In genomic region chr14:22524105-22524783, GRCh38 we compare ENCODE assay signal across 18 cellular contexts.
DNase-seq lines count a peak whose midpoint lies in the region; ATAC-seq lines count a peak whose summit lies in the region.
"Had no signal": no experiment of that assay in that cellular context is flagged by ENCODE, and none has a peak within 500 bp of the region (broad histone marks: within the 10 kb centered on the region; RNA-seq: fewer than 3 reads in every experiment).

No MANE protein-coding gene starts in this region.

- H3K36me3 ChIP-seq in KOPT-K1 (ENCODE audit: insufficient read depth, low read length), result no peaks in the 10 kb centered on the region
- H3K36me3 ChIP-seq: esophagus muscularis mucosa, neutrophil, tibial artery, WERI-Rb-1 had no signal

- peak overlapping the region; percentile 85 for H3K4me3 Mint-ChIP-seq in activated CD4-positive, alpha-beta T cell treated with anti-CD3 and anti-CD28 coated beads, Interleukin-2, amount 10 ng/mL, durations not matched to agents 7 days and 5 days
- H3K4me3 Mint-ChIP-seq in activated naive CD8-positive, alpha-beta T cell treated with anti-CD3 and anti-CD28 coated beads, Interleukin-2, amount 10 ng/mL, durations not matched to agents 7 days and 5 days, result peak overlapping the region; percentile 99
- H3K4me3 Mint-ChIP-seq in stimulated activated effector memory CD8-positive, alpha-beta T cell treated with anti-CD3 and anti-CD28 coated beads, Interleukin-12 subunit alpha, Interleukin-12 subunit beta, amount 100 ng/mL, for 72 hours, result peak overlapping the region; percentile 78

- H3K27ac ChIP-seq in KOPT-K1 (ENCODE audit: low read depth, low read length, poor library complexity, severe bottlenecking), result peak overlapping the region; percentile 56
- H3K27ac ChIP-seq: A549, body of pancreas, esophagus muscularis mucosa, neutrophil, tibial artery, WERI-Rb-1 had no signal

- peak; percentile 1 for ATAC-seq in activated naive CD8-positive, alpha-beta T cell treated with anti-CD3 and anti-CD28 coated beads, Interleukin-2, amount 10 ng/mL, durations not matched to agents 7 days and 5 days (ENCODE audit: low read depth)
- ATAC-seq in stimulated activated effector memory CD8-positive, alpha-beta T cell treated with anti-CD3 and anti-CD28 coated beads, Interleukin-12 subunit alpha, Interleukin-12 subunit beta, amount 100 ng/mL, for 72 hours, result no peak
- ATAC-seq: A549, body of pancreas, right cardiac atrium had no signal

- POLR2A ChIA-PET in activated CD4-positive, alpha-beta T cell treated with anti-CD3 and anti-CD28 coated beads, Interleukin-2, amount 10 ng/mL, durations not matched to agents 7 days and 5 days (lab: Charles Lee), result interaction anchor here (0.5 to 1.4 kb wide), 5 partner anchors 9 to 57 kb away, joined by 3 to 8 read pairs (median 4); no protein-coding TSS in a partner anchor
- POLR2A ChIA-PET in activated naive CD8-positive, alpha-beta T cell treated with anti-CD3 and anti-CD28 coated beads, Interleukin-2, amount 10 ng/mL, durations not matched to agents 7 days and 5 days (lab: Charles Lee), result interaction anchor here (1.0 to 20.6 kb wide), 9 partner anchors 10 to 675 kb away, joined by 3 to 652 read pairs (median 158); no protein-coding TSS in a partner anchor

- no peak for DNase-seq in activated CD4-positive, alpha-beta T cell treated with anti-CD3 and anti-CD28 coated beads, Interleukin-2, amount 10 ng/mL, durations not matched to agents 7 days and 5 days
- no peak for DNase-seq in activated CD4-positive, alpha-beta T cell treated with anti-CD3 and anti-CD28 coated beads for 4 hours
- DNase-seq in activated naive CD8-positive, alpha-beta T cell treated with anti-CD3 and anti-CD28 coated beads, Interleukin-2, amount 10 ng/mL, durations not matched to agents 7 days and 5 days, result no peak
- DNase-seq in stimulated activated effector memory CD8-positive, alpha-beta T cell treated with anti-CD3 and anti-CD28 coated beads, Interleukin-12 subunit alpha, Interleukin-12 subunit beta, amount 100 ng/mL, for 72 hours (ENCODE audit: low spot score in 2 of 2), result no peak
- DNase-seq in NCI-H526 (lab: John Stamatoyannopoulos, UW) (no peak), DMS53 (lab: John Stamatoyannopoulos, UW) (no peak)
- no peak for DNase-seq in activated CD4-positive, CD25-positive, alpha-beta regulatory T cell treated with anti-CD3 and anti-CD28 coated beads, Interleukin-2, amount 50 U/mL, for 72 hours
- DNase-seq: body of pancreas, glutamatergic neuron, NCI-H2029 treated with DMSO at 0.1 percent for 48 hours, NCI-H69, right cardiac atrium, tibial artery, WERI-Rb-1 had no signal

- no peaks in the 10 kb centered on the region for H3K27me3 Mint-ChIP-seq in activated CD4-positive, alpha-beta T cell treated with anti-CD3 and anti-CD28 coated beads, Interleukin-2, amount 10 ng/mL, durations not matched to agents 7 days and 5 days
- H3K27me3 Mint-ChIP-seq in activated naive CD8-positive, alpha-beta T cell treated with anti-CD3 and anti-CD28 coated beads, Interleukin-2, amount 10 ng/mL, durations not matched to agents 7 days and 5 days, result no peaks in the 10 kb centered on the region

- CTCF ChIA-PET in activated CD4-positive, alpha-beta T cell treated with anti-CD3 and anti-CD28 coated beads, Interleukin-2, amount 10 ng/mL, durations not matched to agents 7 days and 5 days (lab: Charles Lee), result interaction anchor here (0.5 to 2.9 kb wide), 7 partner anchors 9 to 446 kb away, joined by 3 to 13 read pairs (median 3); no protein-coding TSS in a partner anchor

- H3K9me3 ChIP-seq in KOPT-K1 (ENCODE audit: insufficient read depth, low read length, poor library complexity, severe bottlenecking), result no peaks in the 10 kb centered on the region
- H3K9me3 ChIP-seq: A549, body of pancreas, esophagus muscularis mucosa, neutrophil, tibial artery had no signal

- peaks cover 90% of the 10 kb centered on the region for H3K4me1 Mint-ChIP-seq in activated CD4-positive, alpha-beta T cell treated with anti-CD3 and anti-CD28 coated beads, Interleukin-2, amount 10 ng/mL, durations not matched to agents 7 days and 5 days
- peaks cover 81% of the 10 kb centered on the region for H3K4me1 Mint-ChIP-seq in activated naive CD8-positive, alpha-beta T cell treated with anti-CD3 and anti-CD28 coated beads, Interleukin-2, amount 10 ng/mL, durations not matched to agents 7 days and 5 days
- H3K4me1 Mint-ChIP-seq in stimulated activated effector memory CD8-positive, alpha-beta T cell treated with anti-CD3 and anti-CD28 coated beads, Interleukin-12 subunit alpha, Interleukin-12 subunit beta, amount 100 ng/mL, for 72 hours, result peaks cover 85% of the 10 kb centered on the region

- H3K27ac Mint-ChIP-seq in activated CD4-positive, alpha-beta T cell treated with anti-CD3 and anti-CD28 coated beads, Interleukin-2, amount 10 ng/mL, durations not matched to agents 7 days and 5 days, result peak overlapping the region; percentile 95
- peak overlapping the region; percentile 98 for H3K27ac Mint-ChIP-seq in activated naive CD8-positive, alpha-beta T cell treated with anti-CD3 and anti-CD28 coated beads, Interleukin-2, amount 10 ng/mL, durations not matched to agents 7 days and 5 days
- H3K27ac Mint-ChIP-seq in stimulated activated effector memory CD8-positive, alpha-beta T cell treated with anti-CD3 and anti-CD28 coated beads, Interleukin-12 subunit alpha, Interleukin-12 subunit beta, amount 100 ng/mL, for 72 hours, result peak overlapping the region; percentile 99

- H3K9me3 Mint-ChIP-seq in activated CD4-positive, alpha-beta T cell treated with anti-CD3 and anti-CD28 coated beads, Interleukin-2, amount 10 ng/mL, durations not matched to agents 7 days and 5 days, result no peaks in the 10 kb centered on the region
- no peaks in the 10 kb centered on the region for H3K9me3 Mint-ChIP-seq in activated naive CD8-positive, alpha-beta T cell treated with anti-CD3 and anti-CD28 coated beads, Interleukin-2, amount 10 ng/mL, durations not matched to agents 7 days and 5 days
- H3K9me3 Mint-ChIP-seq in stimulated activated effector memory CD8-positive, alpha-beta T cell treated with anti-CD3 and anti-CD28 coated beads, Interleukin-12 subunit alpha, Interleukin-12 subunit beta, amount 100 ng/mL, for 72 hours, result no peaks in the 10 kb centered on the region

- H3K36me3 Mint-ChIP-seq in activated CD4-positive, alpha-beta T cell treated with anti-CD3 and anti-CD28 coated beads, Interleukin-2, amount 10 ng/mL, durations not matched to agents 7 days and 5 days (ENCODE audit: low read depth), result peaks cover 95% of the 10 kb centered on the region
- peaks cover 90% of the 10 kb centered on the region for H3K36me3 Mint-ChIP-seq in activated naive CD8-positive, alpha-beta T cell treated with anti-CD3 and anti-CD28 coated beads, Interleukin-2, amount 10 ng/mL, durations not matched to agents 7 days and 5 days
- peaks cover 100% of the 10 kb centered on the region for H3K36me3 Mint-ChIP-seq in stimulated activated effector memory CD8-positive, alpha-beta T cell treated with anti-CD3 and anti-CD28 coated beads, Interleukin-12 subunit alpha, Interleukin-12 subunit beta, amount 100 ng/mL, for 72 hours
